29 cellular contexts compared by ENCODE assay signal in genomic region chr17:43090022-43090421, GRCh38.
"Had no signal": no experiment of that assay in that cellular context is flagged by ENCODE, and none has a peak within 500 bp of the region (broad histone marks: within the 10 kb centered on the region; RNA-seq: fewer than 3 reads in every experiment).

No MANE protein-coding gene starts in this region.

- FAIRE-seq: urothelium cell line had no signal

- ATAC-seq: stimulated activated effector memory CD8-positive, alpha-beta T cell treated with anti-CD3 and anti-CD28 coated beads, Interleukin-12 subunit alpha, Interleukin-12 subunit beta, amount 100 ng/mL, for 72 hours; stimulated activated memory B cell treated with anti-CD40 and anti-IgM and Interleukin-4, amounts not matched to agents 10 μg/mL and 1 μg/mL and 100 μg/mL, for 72 hours; stimulated activated naive B cell treated with anti-CD40 and anti-IgM and Interleukin-4, amounts not matched to agents 10 μg/mL and 1 μg/mL and 100 μg/mL, for 72 hours; stimulated activated naive CD8-positive, alpha-beta T cell treated with anti-CD3 and anti-CD28 coated beads, Interleukin-15, amount 100 ng/mL, for 72 hours; stimulated activated naive CD8-positive, alpha-beta T cell treated with anti-CD3 and anti-CD28 coated beads, Interleukin-15, Interleukin-2, amounts not matched to agents 100 U/mL and 50 U/mL, for 24 hours; upper lobe of right lung had no signal

- DNase-seq: stimulated activated CD4-positive, alpha-beta T cell treated with anti-CD3 and anti-CD28 coated beads, Interleukin-2, amount 100 ng/mL, for 48 hours; stimulated activated CD4-positive, alpha-beta T cell treated with anti-CD3 and anti-CD28 coated beads, Interleukin-4, amount 100 ng/mL, for 1 hour; stimulated activated CD4-positive, alpha-beta T cell treated with anti-CD3 and anti-CD28 coated beads, Interleukin-4, amount 100 ng/mL, for 24 hours; stimulated activated CD4-positive, alpha-beta T cell treated with anti-CD3 and anti-CD28 coated beads, Interleukin-4, amount 100 ng/mL, for 4 hours; stimulated activated CD8-positive, alpha-beta memory T cell treated with anti-CD3 and anti-CD28 coated beads, Interleukin-4, amount 100 ng/mL, for 48 hours; stimulated activated naive B cell treated with anti-CD40 and anti-IgM and Interleukin-4, amounts not matched to agents 10 μg/mL and 1 μg/mL and 100 μg/mL, for 72 hours; stimulated activated naive CD4-positive, alpha-beta T cell; stimulated activated naive CD4-positive, alpha-beta T cell treated with Interleukin-2 at 50 U/mL for 16 hours; stimulated activated naive CD8-positive, alpha-beta T cell treated with anti-CD3 and anti-CD28 coated beads, Interleukin-15, amount 100 ng/mL, for 72 hours; stimulated activated naive CD8-positive, alpha-beta T cell treated with anti-CD3 and anti-CD28 coated beads, Interleukin-15, Interleukin-2, amounts not matched to agents 100 U/mL and 50 U/mL, for 24 hours; stomach; substantia nigra; testis; thyroid gland; tibial artery; transverse colon; trophoblast cell; upper lobe of left lung; upper lobe of right lung; uterus had no signal

- H3K4me3 Mint-ChIP-seq: stimulated activated effector memory CD8-positive, alpha-beta T cell treated with anti-CD3 and anti-CD28 coated beads, Interleukin-12 subunit alpha, Interleukin-12 subunit beta, amount 100 ng/mL, for 72 hours; stimulated activated memory B cell treated with anti-CD40 and anti-IgM and Interleukin-4, amounts not matched to agents 10 μg/mL and 1 μg/mL and 100 μg/mL, for 72 hours; stimulated activated naive B cell treated with anti-CD40 and anti-IgM and Interleukin-4, amounts not matched to agents 10 μg/mL and 1 μg/mL and 100 μg/mL, for 72 hours; stimulated activated naive CD8-positive, alpha-beta T cell treated with anti-CD3 and anti-CD28 coated beads, Interleukin-15, amount 100 ng/mL, for 72 hours; stimulated activated naive CD8-positive, alpha-beta T cell treated with anti-CD3 and anti-CD28 coated beads, Interleukin-15, Interleukin-2, amounts not matched to agents 100 ng/mL and 50 ng/mL, for 24 hours; type B pancreatic cell had no signal

- H3K9me3 Mint-ChIP-seq: stimulated activated effector memory CD8-positive, alpha-beta T cell treated with anti-CD3 and anti-CD28 coated beads, Interleukin-12 subunit alpha, Interleukin-12 subunit beta, amount 100 ng/mL, for 72 hours; stimulated activated memory B cell treated with anti-CD40 and anti-IgM and Interleukin-4, amounts not matched to agents 10 μg/mL and 1 μg/mL and 100 μg/mL, for 72 hours; stimulated activated naive B cell treated with anti-CD40 and anti-IgM and Interleukin-4, amounts not matched to agents 10 μg/mL and 1 μg/mL and 100 μg/mL, for 72 hours; stimulated activated naive CD8-positive, alpha-beta T cell treated with anti-CD3 and anti-CD28 coated beads, Interleukin-15, amount 100 ng/mL, for 72 hours; stimulated activated naive CD8-positive, alpha-beta T cell treated with anti-CD3 and anti-CD28 coated beads, Interleukin-15, Interleukin-2, amounts not matched to agents 100 ng/mL and 50 ng/mL, for 24 hours; type B pancreatic cell had no signal

- H3K4me1 ChIP-seq: suprapubic skin, testis, transverse colon, upper lobe of left lung, upper lobe of right lung, uterus, vagina had no signal

- H3K27ac ChIP-seq: stomach, suprapubic skin, testis, thoracic aorta, tibial artery, tibial nerve, transverse colon, upper lobe of left lung, upper lobe of right lung, uterus, vagina had no signal

- H3K36me3 Mint-ChIP-seq: type B pancreatic cell had no signal

- H3K36me3 ChIP-seq: suprapubic skin, thoracic aorta, thyroid gland, tibial artery, transverse colon, upper lobe of left lung, upper lobe of right lung, uterus, vagina had no signal

- H3K4me1 Mint-ChIP-seq: stimulated activated effector memory CD8-positive, alpha-beta T cell treated with anti-CD3 and anti-CD28 coated beads, Interleukin-12 subunit alpha, Interleukin-12 subunit beta, amount 100 ng/mL, for 72 hours; stimulated activated memory B cell treated with anti-CD40 and anti-IgM and Interleukin-4, amounts not matched to agents 10 μg/mL and 1 μg/mL and 100 μg/mL, for 72 hours; stimulated activated naive B cell treated with anti-CD40 and anti-IgM and Interleukin-4, amounts not matched to agents 10 μg/mL and 1 μg/mL and 100 μg/mL, for 72 hours; stimulated activated naive CD8-positive, alpha-beta T cell treated with anti-CD3 and anti-CD28 coated beads, Interleukin-15, amount 100 ng/mL, for 72 hours had no signal

- H3K4me3 ChIP-seq: stomach, suprapubic skin, testis, thoracic aorta, thyroid gland, tibial artery, tibial nerve, transverse colon, upper lobe of left lung, upper lobe of right lung, uterus, vagina had no signal

- H3K27ac Mint-ChIP-seq: stimulated activated effector memory CD8-positive, alpha-beta T cell treated with anti-CD3 and anti-CD28 coated beads, Interleukin-12 subunit alpha, Interleukin-12 subunit beta, amount 100 ng/mL, for 72 hours; stimulated activated memory B cell treated with anti-CD40 and anti-IgM and Interleukin-4, amounts not matched to agents 10 μg/mL and 1 μg/mL and 100 μg/mL, for 72 hours; stimulated activated naive B cell treated with anti-CD40 and anti-IgM and Interleukin-4, amounts not matched to agents 10 μg/mL and 1 μg/mL and 100 μg/mL, for 72 hours; stimulated activated naive CD8-positive, alpha-beta T cell treated with anti-CD3 and anti-CD28 coated beads, Interleukin-15, Interleukin-2, amounts not matched to agents 100 ng/mL and 50 ng/mL, for 24 hours; type B pancreatic cell had no signal

- H3K27me3 Mint-ChIP-seq: stimulated activated memory B cell treated with anti-CD40 and anti-IgM and Interleukin-4, amounts not matched to agents 10 μg/mL and 1 μg/mL and 100 μg/mL, for 72 hours; stimulated activated naive B cell treated with anti-CD40 and anti-IgM and Interleukin-4, amounts not matched to agents 10 μg/mL and 1 μg/mL and 100 μg/mL, for 72 hours; stimulated activated naive CD8-positive, alpha-beta T cell treated with anti-CD3 and anti-CD28 coated beads, Interleukin-15, amount 100 ng/mL, for 72 hours; stimulated activated naive CD8-positive, alpha-beta T cell treated with anti-CD3 and anti-CD28 coated beads, Interleukin-15, Interleukin-2, amounts not matched to agents 100 ng/mL and 50 ng/mL, for 24 hours; type B pancreatic cell had no signal

- H3K9me3 ChIP-seq: stomach, suprapubic skin, testis, thoracic aorta, thyroid gland, tibial artery, tibial nerve, transverse colon, upper lobe of left lung, upper lobe of right lung, uterus, vagina had no signal

- H3K27me3 ChIP-seq: stomach, suprapubic skin, testis, thyroid gland, tibial artery, tibial nerve, transverse colon, upper lobe of left lung, upper lobe of right lung, uterus, vagina had no signal
